ENCODE assay signal across 1 cellular context in genomic region chr10:25934673-25935139, GRCh38.
TF ChIP-seq lines count a peak whose summit lies in the region.

No MANE protein-coding gene starts in this region.

TF ChIP-seq in HEK293, 187 proteins besides CTCF, POLR2A, EP300 and RAD21 (continued from another document):
- TF ChIP-seq, protein P1, sequence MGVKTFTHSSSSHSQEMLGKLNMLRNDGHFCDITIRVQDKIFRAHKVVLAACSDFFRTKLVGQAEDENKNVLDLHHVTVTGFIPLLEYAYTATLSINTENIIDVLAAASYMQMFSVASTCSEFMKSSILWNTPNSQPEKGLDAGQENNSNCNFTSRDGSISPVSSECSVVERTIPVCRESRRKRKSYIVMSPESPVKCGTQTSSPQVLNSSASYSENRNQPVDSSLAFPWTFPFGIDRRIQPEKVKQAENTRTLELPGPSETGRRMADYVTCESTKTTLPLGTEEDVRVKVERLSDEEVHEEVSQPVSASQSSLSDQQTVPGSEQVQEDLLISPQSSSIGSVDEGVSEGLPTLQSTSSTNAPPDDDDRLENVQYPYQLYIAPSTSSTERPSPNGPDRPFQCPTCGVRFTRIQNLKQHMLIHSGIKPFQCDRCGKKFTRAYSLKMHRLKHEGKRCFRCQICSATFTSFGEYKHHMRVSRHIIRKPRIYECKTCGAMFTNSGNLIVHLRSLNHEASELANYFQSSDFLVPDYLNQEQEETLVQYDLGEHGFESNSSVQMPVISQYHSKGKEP (tag by site-specific recombination; IDR thresholded peaks at IDR 0.05): no peak
- TF ChIP-seq ZNF837 (tag by site-specific recombination; IDR thresholded peaks at IDR 0.05) (no peak), ZNF768 (tag by site-specific recombination; IDR thresholded peaks at IDR 0.05) (no peak; the same call in 1 of the 2 replicates), ZNF600 (tag by site-specific recombination; IDR thresholded peaks at IDR 0.05) (peak; percentile 89), ZBTB8A (tag by site-specific recombination; IDR thresholded peaks at IDR 0.05) (peak; percentile 85), MYNN (tag by site-specific recombination; IDR thresholded peaks at IDR 0.05; ENCODE audit: borderline replicate concordance) (no peak), ZNF514 (tag by site-specific recombination; IDR thresholded peaks at IDR 0.05) (no peak), ZNF138 (tag by site-specific recombination; IDR thresholded peaks at IDR 0.05; ENCODE audit: borderline replicate concordance) (no peak), ZNF302 (tag by site-specific recombination; IDR thresholded peaks at IDR 0.05; ENCODE audit: low read depth) (peak; percentile 71; the same call in 1 of the 2 replicates), TRIM28 (IDR thresholded peaks at IDR 0.05; ENCODE audit: borderline replicate concordance, low read length) (peak; percentile 47; the same call in 1 of the 2 replicates), ZBTB11 (tag by site-specific recombination; conservative IDR thresholded peaks at IDR 0.05; ENCODE audit: low read depth) (peak; percentile 89), ZNF560 (tag by site-specific recombination; IDR thresholded peaks at IDR 0.05; ENCODE audit: borderline replicate concordance) (no peak), ZNF544 (tag by site-specific recombination; IDR thresholded peaks at IDR 0.05) (no peak), ZSCAN23 (tag by site-specific recombination; IDR thresholded peaks at IDR 0.05) (peak; percentile 67; the same call in 1 of the 2 replicates), ZNF223 (tag by site-specific recombination; IDR thresholded peaks at IDR 0.05) (0 out of 2 replicates have a peak, but pooled peaks have one; percentile 48), ZNF10 (tag by site-specific recombination; IDR thresholded peaks at IDR 0.05) (no peak), ZNF585B (tag by site-specific recombination; IDR thresholded peaks at IDR 0.05) (0 out of 2 replicates have a peak, but pooled peaks have one; percentile 9), ZNF16 (tag by site-specific recombination; IDR thresholded peaks at IDR 0.05; ENCODE audit: low read depth) (no peak; the same call in 1 of the 2 replicates), ZNF184 (tag by site-specific recombination; IDR thresholded peaks at IDR 0.05) (no peak), ZNF654 (tag by site-specific recombination; IDR thresholded peaks at IDR 0.05; ENCODE audit: low read depth) (no peak), PATZ1 (tag by site-specific recombination; IDR thresholded peaks at IDR 0.05) (peak; percentile 99), ZNF324 (tag by site-specific recombination; IDR thresholded peaks at IDR 0.05) (peak; percentile 96), ZNF354C (tag by site-specific recombination; IDR thresholded peaks at IDR 0.05; ENCODE audit: borderline replicate concordance, low read depth) (no peak), ZNF211 (tag by site-specific recombination; IDR thresholded peaks at IDR 0.05; ENCODE audit: low read depth) (no peak), ZFP41 (tag by site-specific recombination; IDR thresholded peaks at IDR 0.05; ENCODE audit: borderline replicate concordance) (no peak), OSR2 (tag by site-specific recombination; IDR thresholded peaks at IDR 0.05) (no peak), ZNF157 (tag by site-specific recombination; IDR thresholded peaks at IDR 0.05) (no peak), YY2 (tag by site-specific recombination; IDR thresholded peaks at IDR 0.05) (no peak), ZNF623 (tag by site-specific recombination; IDR thresholded peaks at IDR 0.05) (0 out of 2 replicates have a peak, but pooled peaks have one; percentile 30), ZNF658 (tag by site-specific recombination; IDR thresholded peaks at IDR 0.05) (no peak), ZNF350 (tag by site-specific recombination; IDR thresholded peaks at IDR 0.05) (no peak), ZFP37 (tag by site-specific recombination; IDR thresholded peaks at IDR 0.05) (peak; percentile 95), ZNF48 (tag by site-specific recombination; IDR thresholded peaks at IDR 0.05) (no peak), ZNF146 (tag by site-specific recombination; IDR thresholded peaks at IDR 0.05) (peak; percentile 65), ZNF335 (tag by site-specific recombination; conservative IDR thresholded peaks at IDR 0.05) (peak; percentile 70; the same call in 1 of the 2 replicates), ZNF341 (tag by site-specific recombination; IDR thresholded peaks at IDR 0.05; ENCODE audit: low read depth) (peak; percentile 91), ZNF37A (tag by site-specific recombination; IDR thresholded peaks at IDR 0.05) (no peak), ZNF510 (tag by site-specific recombination; IDR thresholded peaks at IDR 0.05; ENCODE audit: insufficient replicate concordance) (no peak)
- TF ChIP-seq, protein P2, sequence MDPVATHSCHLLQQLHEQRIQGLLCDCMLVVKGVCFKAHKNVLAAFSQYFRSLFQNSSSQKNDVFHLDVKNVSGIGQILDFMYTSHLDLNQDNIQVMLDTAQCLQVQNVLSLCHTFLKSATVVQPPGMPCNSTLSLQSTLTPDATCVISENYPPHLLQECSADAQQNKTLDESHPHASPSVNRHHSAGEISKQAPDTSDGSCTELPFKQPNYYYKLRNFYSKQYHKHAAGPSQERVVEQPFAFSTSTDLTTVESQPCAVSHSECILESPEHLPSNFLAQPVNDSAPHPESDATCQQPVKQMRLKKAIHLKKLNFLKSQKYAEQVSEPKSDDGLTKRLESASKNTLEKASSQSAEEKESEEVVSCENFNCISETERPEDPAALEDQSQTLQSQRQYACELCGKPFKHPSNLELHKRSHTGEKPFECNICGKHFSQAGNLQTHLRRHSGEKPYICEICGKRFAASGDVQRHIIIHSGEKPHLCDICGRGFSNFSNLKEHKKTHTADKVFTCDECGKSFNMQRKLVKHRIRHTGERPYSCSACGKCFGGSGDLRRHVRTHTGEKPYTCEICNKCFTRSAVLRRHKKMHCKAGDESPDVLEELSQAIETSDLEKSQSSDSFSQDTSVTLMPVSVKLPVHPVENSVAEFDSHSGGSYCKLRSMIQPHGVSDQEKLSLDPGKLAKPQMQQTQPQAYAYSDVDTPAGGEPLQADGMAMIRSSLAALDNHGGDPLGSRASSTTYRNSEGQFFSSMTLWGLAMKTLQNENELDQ (tag by site-specific recombination; IDR thresholded peaks at IDR 0.05; ENCODE audit: low read depth): no peak
- TF ChIP-seq, protein P3, sequence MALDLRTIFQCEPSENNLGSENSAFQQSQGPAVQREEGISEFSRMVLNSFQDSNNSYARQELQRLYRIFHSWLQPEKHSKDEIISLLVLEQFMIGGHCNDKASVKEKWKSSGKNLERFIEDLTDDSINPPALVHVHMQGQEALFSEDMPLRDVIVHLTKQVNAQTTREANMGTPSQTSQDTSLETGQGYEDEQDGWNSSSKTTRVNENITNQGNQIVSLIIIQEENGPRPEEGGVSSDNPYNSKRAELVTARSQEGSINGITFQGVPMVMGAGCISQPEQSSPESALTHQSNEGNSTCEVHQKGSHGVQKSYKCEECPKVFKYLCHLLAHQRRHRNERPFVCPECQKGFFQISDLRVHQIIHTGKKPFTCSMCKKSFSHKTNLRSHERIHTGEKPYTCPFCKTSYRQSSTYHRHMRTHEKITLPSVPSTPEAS (tag by site-specific recombination; IDR thresholded peaks at IDR 0.05): peak; percentile 49; the same call in 1 of the 2 replicates
- TF ChIP-seq, protein P4, sequence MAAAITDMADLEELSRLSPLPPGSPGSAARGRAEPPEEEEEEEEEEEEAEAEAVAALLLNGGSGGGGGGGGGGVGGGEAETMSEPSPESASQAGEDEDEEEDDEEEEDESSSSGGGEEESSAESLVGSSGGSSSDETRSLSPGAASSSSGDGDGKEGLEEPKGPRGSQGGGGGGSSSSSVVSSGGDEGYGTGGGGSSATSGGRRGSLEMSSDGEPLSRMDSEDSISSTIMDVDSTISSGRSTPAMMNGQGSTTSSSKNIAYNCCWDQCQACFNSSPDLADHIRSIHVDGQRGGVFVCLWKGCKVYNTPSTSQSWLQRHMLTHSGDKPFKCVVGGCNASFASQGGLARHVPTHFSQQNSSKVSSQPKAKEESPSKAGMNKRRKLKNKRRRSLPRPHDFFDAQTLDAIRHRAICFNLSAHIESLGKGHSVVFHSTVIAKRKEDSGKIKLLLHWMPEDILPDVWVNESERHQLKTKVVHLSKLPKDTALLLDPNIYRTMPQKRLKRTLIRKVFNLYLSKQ (tag by site-specific recombination; IDR thresholded peaks at IDR 0.05; ENCODE audit: borderline replicate concordance): no peak
- TF ChIP-seq, protein P5, sequence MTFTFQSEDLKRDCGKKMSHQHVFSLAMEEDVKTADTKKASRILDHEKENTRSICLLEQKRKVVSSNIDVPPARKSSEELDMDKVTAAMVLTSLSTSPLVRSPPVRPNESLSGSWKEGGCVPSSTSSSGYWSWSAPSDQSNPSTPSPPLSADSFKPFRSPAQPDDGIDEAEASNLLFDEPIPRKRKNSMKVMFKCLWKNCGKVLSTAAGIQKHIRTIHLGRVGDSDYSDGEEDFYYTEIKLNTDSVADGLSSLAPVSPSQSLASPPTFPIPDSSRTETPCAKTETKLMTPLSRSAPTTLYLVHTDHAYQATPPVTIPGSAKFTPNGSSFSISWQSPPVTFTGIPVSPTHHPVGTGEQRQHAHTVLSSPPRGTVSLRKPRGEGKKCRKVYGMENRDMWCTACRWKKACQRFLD (tag by site-specific recombination; IDR thresholded peaks at IDR 0.05): no peak
- TF ChIP-seq, protein P6, sequence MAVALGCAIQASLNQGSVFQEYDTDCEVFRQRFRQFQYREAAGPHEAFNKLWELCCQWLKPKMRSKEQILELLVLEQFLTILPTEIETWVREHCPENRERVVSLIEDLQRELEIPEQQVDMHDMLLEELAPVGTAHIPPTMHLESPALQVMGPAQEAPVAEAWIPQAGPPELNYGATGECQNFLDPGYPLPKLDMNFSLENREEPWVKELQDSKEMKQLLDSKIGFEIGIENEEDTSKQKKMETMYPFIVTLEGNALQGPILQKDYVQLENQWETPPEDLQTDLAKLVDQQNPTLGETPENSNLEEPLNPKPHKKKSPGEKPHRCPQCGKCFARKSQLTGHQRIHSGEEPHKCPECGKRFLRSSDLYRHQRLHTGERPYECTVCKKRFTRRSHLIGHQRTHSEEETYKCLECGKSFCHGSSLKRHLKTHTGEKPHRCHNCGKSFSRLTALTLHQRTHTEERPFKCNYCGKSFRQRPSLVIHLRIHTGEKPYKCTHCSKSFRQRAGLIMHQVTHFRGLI (tag by site-specific recombination; IDR thresholded peaks at IDR 0.05): no peak; the same call in 1 of the 2 replicates
- TF ChIP-seq, protein P7, sequence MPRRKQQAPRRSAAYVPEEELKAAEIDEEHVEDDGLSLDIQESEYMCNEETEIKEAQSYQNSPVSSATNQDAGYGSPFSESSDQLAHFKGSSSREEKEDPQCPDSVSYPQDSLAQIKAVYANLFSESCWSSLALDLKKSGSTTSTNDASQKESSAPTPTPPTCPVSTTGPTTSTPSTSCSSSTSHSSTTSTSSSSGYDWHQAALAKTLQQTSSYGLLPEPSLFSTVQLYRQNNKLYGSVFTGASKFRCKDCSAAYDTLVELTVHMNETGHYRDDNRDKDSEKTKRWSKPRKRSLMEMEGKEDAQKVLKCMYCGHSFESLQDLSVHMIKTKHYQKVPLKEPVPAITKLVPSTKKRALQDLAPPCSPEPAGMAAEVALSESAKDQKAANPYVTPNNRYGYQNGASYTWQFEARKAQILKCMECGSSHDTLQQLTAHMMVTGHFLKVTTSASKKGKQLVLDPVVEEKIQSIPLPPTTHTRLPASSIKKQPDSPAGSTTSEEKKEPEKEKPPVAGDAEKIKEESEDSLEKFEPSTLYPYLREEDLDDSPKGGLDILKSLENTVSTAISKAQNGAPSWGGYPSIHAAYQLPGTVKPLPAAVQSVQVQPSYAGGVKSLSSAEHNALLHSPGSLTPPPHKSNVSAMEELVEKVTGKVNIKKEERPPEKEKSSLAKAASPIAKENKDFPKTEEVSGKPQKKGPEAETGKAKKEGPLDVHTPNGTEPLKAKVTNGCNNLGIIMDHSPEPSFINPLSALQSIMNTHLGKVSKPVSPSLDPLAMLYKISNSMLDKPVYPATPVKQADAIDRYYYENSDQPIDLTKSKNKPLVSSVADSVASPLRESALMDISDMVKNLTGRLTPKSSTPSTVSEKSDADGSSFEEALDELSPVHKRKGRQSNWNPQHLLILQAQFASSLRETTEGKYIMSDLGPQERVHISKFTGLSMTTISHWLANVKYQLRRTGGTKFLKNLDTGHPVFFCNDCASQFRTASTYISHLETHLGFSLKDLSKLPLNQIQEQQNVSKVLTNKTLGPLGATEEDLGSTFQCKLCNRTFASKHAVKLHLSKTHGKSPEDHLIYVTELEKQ (tag by site-specific recombination; IDR thresholded peaks at IDR 0.05; ENCODE audit: borderline replicate concordance): peak; percentile 45; the same call in 1 of the 2 replicates
